In the genomic region with DNA sequence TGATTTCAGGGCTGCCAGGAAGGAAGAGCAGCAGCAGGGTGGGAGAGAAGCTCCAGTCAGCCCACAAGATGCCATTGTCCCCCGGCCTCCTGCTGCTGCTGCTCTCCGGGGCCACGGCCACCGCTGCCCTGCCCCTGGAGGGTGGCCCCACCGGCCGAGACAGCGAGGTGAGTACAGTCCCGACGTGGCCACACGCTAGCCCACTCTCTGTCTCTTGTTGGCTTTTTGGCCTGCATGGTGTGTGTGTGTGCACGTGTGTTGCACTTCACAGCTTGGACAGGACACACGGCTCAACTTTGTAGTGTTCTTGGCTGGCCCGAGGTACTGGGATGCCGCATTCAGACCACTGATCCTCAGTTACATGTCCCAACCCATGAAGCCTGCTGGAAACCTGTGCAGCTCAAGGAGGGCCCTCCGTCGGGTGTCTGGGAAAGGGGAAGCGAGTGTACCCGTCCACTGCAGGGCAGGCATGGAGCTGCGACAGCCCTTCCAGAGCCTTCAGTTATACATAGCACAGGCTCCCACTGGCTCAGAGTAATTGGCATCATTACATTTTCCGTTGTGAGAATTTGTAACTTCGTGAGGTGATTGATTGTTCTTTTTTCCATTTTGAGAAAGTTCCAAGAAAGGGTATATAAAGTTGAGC, we compare ENCODE assay signal across 2 cellular contexts.
A peak's percentile ranks its signal among the peaks of the same experiment; 100 is the strongest.
TF ChIP-seq lines count a peak whose summit lies in the region.

No MANE protein-coding gene starts in this region.

TF ChIP-seq in HEK293, 187 proteins besides CTCF, POLR2A, EP300 and RAD21:
- TF ChIP-seq WT1 (tag by site-specific recombination; IDR thresholded peaks at IDR 0.05) (no peak), ZBTB6 (tag by site-specific recombination; IDR thresholded peaks at IDR 0.05) (no peak), ZNF558 (tag by site-specific recombination; IDR thresholded peaks at IDR 0.05) (no peak), ZNF600 (tag by site-specific recombination; IDR thresholded peaks at IDR 0.05) (0 out of 2 replicates have a peak, but pooled peaks have one; percentile 21), ZNF223 (tag by site-specific recombination; IDR thresholded peaks at IDR 0.05) (no peak)
- TF ChIP-seq, protein P1, sequence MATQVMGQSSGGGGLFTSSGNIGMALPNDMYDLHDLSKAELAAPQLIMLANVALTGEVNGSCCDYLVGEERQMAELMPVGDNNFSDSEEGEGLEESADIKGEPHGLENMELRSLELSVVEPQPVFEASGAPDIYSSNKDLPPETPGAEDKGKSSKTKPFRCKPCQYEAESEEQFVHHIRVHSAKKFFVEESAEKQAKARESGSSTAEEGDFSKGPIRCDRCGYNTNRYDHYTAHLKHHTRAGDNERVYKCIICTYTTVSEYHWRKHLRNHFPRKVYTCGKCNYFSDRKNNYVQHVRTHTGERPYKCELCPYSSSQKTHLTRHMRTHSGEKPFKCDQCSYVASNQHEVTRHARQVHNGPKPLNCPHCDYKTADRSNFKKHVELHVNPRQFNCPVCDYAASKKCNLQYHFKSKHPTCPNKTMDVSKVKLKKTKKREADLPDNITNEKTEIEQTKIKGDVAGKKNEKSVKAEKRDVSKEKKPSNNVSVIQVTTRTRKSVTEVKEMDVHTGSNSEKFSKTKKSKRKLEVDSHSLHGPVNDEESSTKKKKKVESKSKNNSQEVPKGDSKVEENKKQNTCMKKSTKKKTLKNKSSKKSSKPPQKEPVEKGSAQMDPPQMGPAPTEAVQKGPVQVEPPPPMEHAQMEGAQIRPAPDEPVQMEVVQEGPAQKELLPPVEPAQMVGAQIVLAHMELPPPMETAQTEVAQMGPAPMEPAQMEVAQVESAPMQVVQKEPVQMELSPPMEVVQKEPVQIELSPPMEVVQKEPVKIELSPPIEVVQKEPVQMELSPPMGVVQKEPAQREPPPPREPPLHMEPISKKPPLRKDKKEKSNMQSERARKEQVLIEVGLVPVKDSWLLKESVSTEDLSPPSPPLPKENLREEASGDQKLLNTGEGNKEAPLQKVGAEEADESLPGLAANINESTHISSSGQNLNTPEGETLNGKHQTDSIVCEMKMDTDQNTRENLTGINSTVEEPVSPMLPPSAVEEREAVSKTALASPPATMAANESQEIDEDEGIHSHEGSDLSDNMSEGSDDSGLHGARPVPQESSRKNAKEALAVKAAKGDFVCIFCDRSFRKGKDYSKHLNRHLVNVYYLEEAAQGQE (tag by site-specific recombination; IDR thresholded peaks at IDR 0.05) = no peak
TF ChIP-seq in HEK293: peak in this region for 1.

TF ChIP-seq in H1, 55 proteins besides CTCF, POLR2A, EP300 and RAD21:
- TF ChIP-seq ZNF274 (IDR thresholded peaks at IDR 0.05; ENCODE audit: borderline replicate concordance, extremely low read depth, low read length) (no peak), SRF (IDR thresholded peaks at IDR 0.05; ENCODE audit: low read depth, low read length) (no peak), BCL11A (IDR thresholded peaks at IDR 0.05; ENCODE audit: low read depth in 2 of 2, low read length in 2 of 2) (no peak), TAF1 (IDR thresholded peaks at IDR 0.05; ENCODE audit: low read depth, low read length) (no peak), KDM4A (IDR thresholded peaks at IDR 0.05; ENCODE audit: low read depth, low read length, severe bottlenecking) (no peak), SUZ12 (IDR thresholded peaks at IDR 0.05; ENCODE audit: low read length) (no peak), CREB1 (IDR thresholded peaks at IDR 0.05) (no peak), ATF3 (IDR thresholded peaks at IDR 0.05; ENCODE audit: insufficient read depth, low read depth, low read length) (no peak), RFX5 (IDR thresholded peaks at IDR 0.05; ENCODE audit: borderline replicate concordance, low read depth, low read length) (no peak), CHD1 (IDR thresholded peaks at IDR 0.05; ENCODE audit: low read depth, low read length) (no peak), CBX5 (IDR thresholded peaks at IDR 0.05; ENCODE audit: low read depth, low read length) (no peak), CHD2 (IDR thresholded peaks at IDR 0.05; ENCODE audit: low read length) (no peak), SP4 (IDR thresholded peaks at IDR 0.05; ENCODE audit: low read length) (no peak), JUN (IDR thresholded peaks at IDR 0.05; ENCODE audit: low read depth, low read length) (no peak)
- TF ChIP-seq, protein P2, sequence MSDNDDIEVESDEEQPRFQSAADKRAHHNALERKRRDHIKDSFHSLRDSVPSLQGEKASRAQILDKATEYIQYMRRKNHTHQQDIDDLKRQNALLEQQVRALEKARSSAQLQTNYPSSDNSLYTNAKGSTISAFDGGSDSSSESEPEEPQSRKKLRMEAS (IDR thresholded peaks at IDR 0.05) = no peak
